Comparison of ENCODE assay signal across 1 cellular context in the genomic region with DNA sequence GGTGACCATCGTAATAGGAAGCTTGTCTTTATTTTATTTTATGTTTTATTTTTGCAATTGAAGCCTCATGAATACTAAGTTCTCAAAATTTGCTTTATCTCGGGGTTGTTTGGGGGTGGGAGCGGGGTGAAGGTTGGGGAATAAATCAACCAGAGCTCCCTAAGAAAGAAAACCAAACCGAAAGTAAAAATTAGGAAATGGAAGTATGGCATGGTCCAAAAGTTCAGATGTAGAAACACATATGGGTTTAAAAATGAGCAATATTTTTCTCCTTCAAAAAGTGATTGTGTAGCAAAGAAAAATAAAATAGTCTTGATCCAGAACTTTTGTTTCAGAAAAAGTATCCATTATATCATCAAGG.
TF ChIP-seq lines count a peak whose summit lies in the region.

No MANE protein-coding gene starts in this region.

TF ChIP-seq in GM23338, 12 proteins besides CTCF, POLR2A, EP300 and RAD21 (continued from another document):
- TF ChIP-seq, protein P1, sequence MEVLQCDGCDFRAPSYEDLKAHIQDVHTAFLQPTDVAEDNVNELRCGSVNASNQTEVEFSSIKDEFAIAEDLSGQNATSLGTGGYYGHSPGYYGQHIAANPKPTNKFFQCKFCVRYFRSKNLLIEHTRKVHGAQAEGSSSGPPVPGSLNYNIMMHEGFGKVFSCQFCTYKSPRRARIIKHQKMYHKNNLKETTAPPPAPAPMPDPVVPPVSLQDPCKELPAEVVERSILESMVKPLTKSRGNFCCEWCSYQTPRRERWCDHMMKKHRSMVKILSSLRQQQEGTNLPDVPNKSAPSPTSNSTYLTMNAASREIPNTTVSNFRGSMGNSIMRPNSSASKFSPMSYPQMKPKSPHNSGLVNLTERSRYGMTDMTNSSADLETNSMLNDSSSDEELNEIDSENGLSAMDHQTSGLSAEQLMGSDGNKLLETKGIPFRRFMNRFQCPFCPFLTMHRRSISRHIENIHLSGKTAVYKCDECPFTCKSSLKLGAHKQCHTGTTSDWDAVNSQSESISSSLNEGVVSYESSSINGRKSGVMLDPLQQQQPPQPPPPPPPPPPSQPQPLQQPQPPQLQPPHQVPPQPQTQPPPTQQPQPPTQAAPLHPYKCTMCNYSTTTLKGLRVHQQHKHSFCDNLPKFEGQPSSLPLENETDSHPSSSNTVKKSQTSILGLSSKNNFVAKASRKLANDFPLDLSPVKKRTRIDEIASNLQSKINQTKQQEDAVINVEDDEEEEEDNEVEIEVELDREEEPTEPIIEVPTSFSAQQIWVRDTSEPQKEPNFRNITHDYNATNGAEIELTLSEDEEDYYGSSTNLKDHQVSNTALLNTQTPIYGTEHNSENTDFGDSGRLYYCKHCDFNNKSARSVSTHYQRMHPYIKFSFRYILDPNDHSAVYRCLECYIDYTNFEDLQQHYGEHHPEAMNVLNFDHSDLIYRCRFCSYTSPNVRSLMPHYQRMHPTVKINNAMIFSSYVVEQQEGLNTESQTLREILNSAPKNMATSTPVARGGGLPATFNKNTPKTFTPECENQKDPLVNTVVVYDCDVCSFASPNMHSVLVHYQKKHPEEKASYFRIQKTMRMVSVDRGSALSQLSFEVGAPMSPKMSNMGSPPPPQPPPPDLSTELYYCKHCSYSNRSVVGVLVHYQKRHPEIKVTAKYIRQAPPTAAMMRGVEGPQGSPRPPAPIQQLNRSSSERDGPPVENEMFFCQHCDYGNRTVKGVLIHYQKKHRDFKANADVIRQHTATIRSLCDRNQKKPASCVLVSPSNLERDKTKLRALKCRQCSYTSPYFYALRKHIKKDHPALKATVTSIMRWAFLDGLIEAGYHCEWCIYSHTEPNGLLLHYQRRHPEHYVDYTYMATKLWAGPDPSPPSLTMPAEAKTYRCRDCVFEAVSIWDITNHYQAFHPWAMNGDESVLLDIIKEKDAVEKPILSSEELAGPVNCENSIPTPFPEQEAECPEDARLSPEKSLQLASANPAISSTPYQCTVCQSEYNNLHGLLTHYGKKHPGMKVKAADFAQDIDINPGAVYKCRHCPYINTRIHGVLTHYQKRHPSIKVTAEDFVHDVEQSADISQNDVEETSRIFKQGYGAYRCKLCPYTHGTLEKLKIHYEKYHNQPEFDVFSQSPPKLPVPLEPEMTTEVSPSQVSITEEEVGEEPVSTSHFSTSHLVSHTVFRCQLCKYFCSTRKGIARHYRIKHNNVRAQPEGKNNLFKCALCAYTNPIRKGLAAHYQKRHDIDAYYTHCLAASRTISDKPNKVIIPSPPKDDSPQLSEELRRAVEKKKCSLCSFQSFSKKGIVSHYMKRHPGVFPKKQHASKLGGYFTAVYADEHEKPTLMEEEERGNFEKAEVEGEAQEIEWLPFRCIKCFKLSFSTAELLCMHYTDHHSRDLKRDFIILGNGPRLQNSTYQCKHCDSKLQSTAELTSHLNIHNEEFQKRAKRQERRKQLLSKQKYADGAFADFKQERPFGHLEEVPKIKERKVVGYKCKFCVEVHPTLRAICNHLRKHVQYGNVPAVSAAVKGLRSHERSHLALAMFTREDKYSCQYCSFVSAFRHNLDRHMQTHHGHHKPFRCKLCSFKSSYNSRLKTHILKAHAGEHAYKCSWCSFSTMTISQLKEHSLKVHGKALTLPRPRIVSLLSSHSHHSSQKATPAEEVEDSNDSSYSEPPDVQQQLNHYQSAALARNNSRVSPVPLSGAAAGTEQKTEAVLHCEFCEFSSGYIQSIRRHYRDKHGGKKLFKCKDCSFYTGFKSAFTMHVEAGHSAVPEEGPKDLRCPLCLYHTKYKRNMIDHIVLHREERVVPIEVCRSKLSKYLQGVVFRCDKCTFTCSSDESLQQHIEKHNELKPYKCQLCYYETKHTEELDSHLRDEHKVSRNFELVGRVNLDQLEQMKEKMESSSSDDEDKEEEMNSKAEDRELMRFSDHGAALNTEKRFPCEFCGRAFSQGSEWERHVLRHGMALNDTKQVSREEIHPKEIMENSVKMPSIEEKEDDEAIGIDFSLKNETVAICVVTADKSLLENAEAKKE (CRISPR knock-in tag; IDR thresholded peaks at IDR 0.05): no peak
- TF ChIP-seq CREB1 (CRISPR knock-in tag; IDR thresholded peaks at IDR 0.05; ENCODE audit: low read depth): no peak
- TF ChIP-seq STAT1 (IDR thresholded peaks at IDR 0.05; ENCODE audit: unreplicated experiment): no peak
- no peak for TF ChIP-seq JUNB (IDR thresholded peaks at IDR 0.05; ENCODE audit: unreplicated experiment)
- TF ChIP-seq EZH2phosphoT487 (IDR thresholded peaks at IDR 0.05; ENCODE audit: unreplicated experiment): no peak
